ENCODE assay signal across 26 cellular contexts in the genomic region with DNA sequence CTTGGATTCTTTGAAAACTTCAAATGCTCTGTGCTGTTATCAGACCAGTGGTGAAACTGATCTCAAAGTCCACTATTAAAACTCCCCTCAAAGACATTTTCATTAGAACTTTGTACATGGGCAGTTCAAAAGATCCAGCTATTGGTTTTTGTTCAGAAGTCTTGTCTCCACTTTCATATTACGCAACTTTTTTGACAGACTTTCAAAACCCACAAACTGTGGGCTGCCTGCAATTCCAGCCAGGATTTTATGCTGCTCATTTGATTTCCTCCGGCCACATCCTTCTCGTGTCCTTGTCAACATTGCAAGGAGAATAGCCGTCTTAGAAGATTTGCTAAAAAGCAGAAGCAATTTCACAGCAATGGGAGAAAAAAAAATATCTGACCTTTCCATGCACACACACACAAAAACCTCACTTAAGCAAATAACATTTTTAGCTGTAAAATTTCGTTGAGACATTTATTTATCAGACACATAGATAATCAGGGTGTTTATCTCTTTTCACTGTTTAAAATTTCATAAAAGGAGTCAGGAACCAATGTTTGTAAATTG.
DNase-seq lines count a peak whose midpoint lies in the region; ATAC-seq, FAIRE-seq and TF ChIP-seq lines count a peak whose summit lies in the region.
"Had no signal": no experiment of that assay in that cellular context is flagged by ENCODE, and none has a peak within 500 bp of the region (broad histone marks: within the 10 kb centered on the region; RNA-seq: fewer than 3 reads in every experiment).

No MANE protein-coding gene starts in this region.

- H3K27ac Mint-ChIP-seq in MCF 10A (ENCODE audit: low read depth, unreplicated experiment) (no peak overlapping the region), astrocyte (ENCODE audit: unreplicated experiment) (no peak overlapping the region)
- H3K27ac Mint-ChIP-seq in naive thymus-derived CD4-positive, alpha-beta T cell, result no peak overlapping the region
- H3K27ac Mint-ChIP-seq: activated CD4-positive, alpha-beta T cell treated with anti-CD3 and anti-CD28 coated beads, Interleukin-2, amount 10 ng/mL, durations not matched to agents 7 days and 5 days had no signal

- BruUV-seq in MCF 10A (replicated peaks; lab: Mats Ljungman, UMichigan) (no TSS peak), mammary epithelial cell (replicated peaks; lab: Mats Ljungman, UMichigan) (no TSS peak)

- FAIRE-seq in astrocyte (lab: Jason Lieb, UNC), result no peak
- FAIRE-seq: GM12892 had no signal

- H3K9me3 Mint-ChIP-seq in MCF 10A (ENCODE audit: unreplicated experiment) (peaks cover under 1% of the 10 kb centered on the region), astrocyte (ENCODE audit: unreplicated experiment) (no peaks in the 10 kb centered on the region)
- H3K9me3 Mint-ChIP-seq in naive thymus-derived CD4-positive, alpha-beta T cell, result peaks cover 0 to 8% (median 3%) of the 10 kb centered on the region in 11 donors

- in situ Hi-C loops in mammary epithelial cell (cut with MboI; ENCODE audit: low sequenced_read_pairs in 2 of 2), result no loop called here

- H4K20me1 ChIP-seq in mammary epithelial cell (ENCODE audit: insufficient read depth, low read length), result no peaks in the 10 kb centered on the region
- H4K20me1 ChIP-seq in astrocyte (ENCODE audit: insufficient read depth, low read length), result no peaks in the 10 kb centered on the region

- intact Hi-C loops in MCF 10A (cut with micrococcal nuclease) (no loop called here), mammary epithelial cell (cut with micrococcal nuclease) (no loop called here), upper lobe of right lung (cut with DNase I) (no loop called here)
- intact Hi-C loops in naive thymus-derived CD4-positive, alpha-beta T cell (cut with micrococcal nuclease), result no loop called here

- no peak for ATAC-seq in naive thymus-derived CD4-positive, alpha-beta T cell
- no peak for ATAC-seq in HG03095 (IDR thresholded peaks at IDR 0.05; ENCODE audit: unreplicated experiment)
- no peak for ATAC-seq in upper lobe of right lung
- no peak for ATAC-seq in GM21576 (IDR thresholded peaks at IDR 0.05; ENCODE audit: unreplicated experiment)
- ATAC-seq: psoas muscle had no signal

- H3K4me2 ChIP-seq in mammary epithelial cell (ENCODE audit: insufficient read depth, low read depth, low read length) (no peak overlapping the region), astrocyte (ENCODE audit: low read length) (no peak overlapping the region)

- H3K9ac ChIP-seq in mammary epithelial cell (ENCODE audit: insufficient read depth, low read length), result no peak overlapping the region
- H3K9ac ChIP-seq in astrocyte (ENCODE audit: low read length), result no peak overlapping the region

- no peaks in the 10 kb centered on the region for H3K4me1 ChIP-seq in mammary epithelial cell (ENCODE audit: insufficient read depth, low read length)
- H3K4me1 ChIP-seq in astrocyte (ENCODE audit: insufficient read depth, low read length), result no peaks in the 10 kb centered on the region
- H3K4me1 ChIP-seq in naive thymus-derived CD4-positive, alpha-beta T cell (ENCODE audit: control insufficient read depth in 2 of 2, insufficient read depth in 2 of 2, low read length in 2 of 2), result no peaks in the 10 kb centered on the region
- H3K4me1 ChIP-seq in upper lobe of right lung, result no peaks in the 10 kb centered on the region
- H3K4me1 ChIP-seq: left ventricle myocardium inferior, psoas muscle, stomach, upper lobe of left lung had no signal

- H3K36me3 Mint-ChIP-seq in MCF 10A (ENCODE audit: insufficient read depth, unreplicated experiment) (no peaks in the 10 kb centered on the region), astrocyte (ENCODE audit: low read depth, unreplicated experiment) (no peaks in the 10 kb centered on the region)
- no peaks in the 10 kb centered on the region for H3K36me3 Mint-ChIP-seq in naive thymus-derived CD4-positive, alpha-beta T cell

- H3K4me3 ChIP-seq in mammary epithelial cell (replicated peaks in 1 of 3; ENCODE audit: insufficient read depth in 1 of 3, low read depth in 2 of 3, low read length in 3 of 3) (no peak overlapping the region), astrocyte (ENCODE audit: insufficient read depth, low read depth, low read length) (no peak overlapping the region), upper lobe of right lung (no peak overlapping the region)
- no peak overlapping the region for H3K4me3 ChIP-seq in naive thymus-derived CD4-positive, alpha-beta T cell (ENCODE audit: low read length)
- H3K4me3 ChIP-seq: left ventricle myocardium inferior, psoas muscle, stomach, upper lobe of left lung had no signal

- H3K27me3 Mint-ChIP-seq in MCF 10A (ENCODE audit: insufficient read depth, unreplicated experiment) (no peaks in the 10 kb centered on the region), astrocyte (ENCODE audit: low read depth, unreplicated experiment) (no peaks in the 10 kb centered on the region)
- no peaks in the 10 kb centered on the region for H3K27me3 Mint-ChIP-seq in naive thymus-derived CD4-positive, alpha-beta T cell
- H3K27me3 Mint-ChIP-seq: activated CD4-positive, alpha-beta T cell treated with anti-CD3 and anti-CD28 coated beads, Interleukin-2, amount 10 ng/mL, durations not matched to agents 7 days and 5 days; central memory CD8-positive, alpha-beta T cell had no signal

- no peaks in the 10 kb centered on the region for H3K79me2 ChIP-seq in mammary epithelial cell (ENCODE audit: insufficient read depth, low read length)
- H3K79me2 ChIP-seq in astrocyte (ENCODE audit: insufficient read depth, low read length), result no peaks in the 10 kb centered on the region

- H2AFZ ChIP-seq in mammary epithelial cell (ENCODE audit: low read depth, low read length), result no peak overlapping the region
- H2AFZ ChIP-seq in astrocyte (ENCODE audit: low read depth, low read length), result no peak overlapping the region

- POLR2A ChIA-PET in MCF 10A (lab: Yijun Ruan, JAX), result interaction anchor here (0.8 to 1.0 kb wide), 3 partner anchors 11 to 569 kb away, joined by 3 read pairs; no protein-coding TSS in a partner anchor
- POLR2A ChIA-PET in naive thymus-derived CD4-positive, alpha-beta T cell (lab: Charles Lee), result no interaction called here

- H3K27me3 ChIP-seq in mammary epithelial cell (ENCODE audit: insufficient read depth, low read length) (no peaks in the 10 kb centered on the region), astrocyte (ENCODE audit: insufficient read depth, low read length) (no peaks in the 10 kb centered on the region), upper lobe of right lung (no peaks in the 10 kb centered on the region)
- H3K27me3 ChIP-seq in naive thymus-derived CD4-positive, alpha-beta T cell (ENCODE audit: control insufficient read depth in 2 of 2, insufficient read depth in 2 of 2, low read length in 2 of 2), result no peaks in the 10 kb centered on the region
- H3K27me3 ChIP-seq: neutrophil, stomach, upper lobe of left lung had no signal

- dilution Hi-C loops in mammary epithelial cell (cut with HindIII; ENCODE audit: low sequenced_read_pairs), result no loop called here

- CTCF ChIA-PET in MCF 10A (lab: Yijun Ruan, JAX), result interaction anchor here (0.7 to 1.6 kb wide), 6 partner anchors 8 to 289 kb away, joined by 3 to 8 read pairs (median 4); no protein-coding TSS in a partner anchor
- CTCF ChIA-PET in mammary epithelial cell (lab: Charles Lee; ENCODE audit: low non-redundant PET), result no interaction called here
- CTCF ChIA-PET in naive thymus-derived CD4-positive, alpha-beta T cell (lab: Charles Lee), result no interaction called here

- H3K27ac ChIP-seq in mammary epithelial cell (ENCODE audit: insufficient read depth, low read depth, low read length) (no peak overlapping the region), astrocyte (ENCODE audit: low read depth, low read length) (no peak overlapping the region), upper lobe of right lung (no peak overlapping the region)
- no peak overlapping the region for H3K27ac ChIP-seq in naive thymus-derived CD4-positive, alpha-beta T cell (ENCODE audit: low read depth, low read length)
- H3K27ac ChIP-seq: left ventricle myocardium inferior, neutrophil, psoas muscle, stomach, upper lobe of left lung, VCaP had no signal

- peaks cover 13% of the 10 kb centered on the region for H3K4me1 Mint-ChIP-seq in MCF 10A (ENCODE audit: insufficient read depth, unreplicated experiment)
- H3K4me1 Mint-ChIP-seq in astrocyte (ENCODE audit: low read depth, unreplicated experiment), result no peaks in the 10 kb centered on the region
- no peaks in the 10 kb centered on the region for H3K4me1 Mint-ChIP-seq in naive thymus-derived CD4-positive, alpha-beta T cell
- H3K4me1 Mint-ChIP-seq: activated CD4-positive, alpha-beta T cell treated with anti-CD3 and anti-CD28 coated beads, Interleukin-2, amount 10 ng/mL, durations not matched to agents 7 days and 5 days; central memory CD8-positive, alpha-beta T cell had no signal

- WGBS in mammary epithelial cell (ENCODE audit: low coverage, missing lambda C conversion rate), result 0% methylated on average over 5 of the region's 5 CpGs

- peak; percentile 66 for DNase-seq in MCF 10A (ENCODE audit: unreplicated experiment)
- DNase-seq in mammary epithelial cell, result no peak
- peak; percentile 36 for DNase-seq in astrocyte (ENCODE audit: low read depth)
- DNase-seq in iris pigment epithelial cell (ENCODE audit: low read depth), result peak; percentile 61
- DNase-seq in naive thymus-derived CD4-positive, alpha-beta T cell, result no peak
- no peak for DNase-seq in upper lobe of right lung
- DNase-seq: 8988T; activated CD4-positive, alpha-beta T cell treated with anti-CD3 and anti-CD28 coated beads, Interleukin-2, amount 10 ng/mL, durations not matched to agents 7 days and 5 days; activated CD8-positive, alpha-beta memory T cell treated with anti-CD3 and anti-CD28 coated beads, Interleukin-2, amount 50 U/mL, for 4 hours; activated effector memory CD4-positive, alpha-beta T cell treated with Interleukin-2 at 50 U/mL for 16 hours; amniotic stem cell; DND-41; HCEC 1CT; head of caudate nucleus; left ventricle myocardium inferior; psoas muscle; SHP77 treated with DMSO at 0.1 percent for 48 hours; stomach; T-helper 1 cell; upper lobe of left lung had no signal

- H3K36me3 ChIP-seq in mammary epithelial cell (ENCODE audit: insufficient read depth, low read length), result no peaks in the 10 kb centered on the region
- H3K36me3 ChIP-seq in astrocyte (ENCODE audit: insufficient read depth, low read length), result no peaks in the 10 kb centered on the region
- H3K36me3 ChIP-seq in naive thymus-derived CD4-positive, alpha-beta T cell (ENCODE audit: control insufficient read depth in 2 of 3, insufficient read depth in 3 of 3, low read length in 3 of 3), result no peaks in the 10 kb centered on the region
- no peaks in the 10 kb centered on the region for H3K36me3 ChIP-seq in upper lobe of right lung
- H3K36me3 ChIP-seq: left ventricle myocardium inferior, neutrophil, stomach, upper lobe of left lung had no signal

- TF ChIP-seq CTCF in MCF 10A (IDR thresholded peaks at IDR 0.05; ENCODE audit: unreplicated experiment) (no peak), mammary epithelial cell (conservative IDR thresholded peaks at IDR 0.05 in 1 of 2, IDR thresholded peaks at IDR 0.05 in 1 of 2; ENCODE audit: extremely low read depth in 1 of 2, insufficient read depth in 1 of 2, low read depth in 1 of 2, low read length in 2 of 2) (no peak), astrocyte (IDR thresholded peaks at IDR 0.05; ENCODE audit: insufficient read depth, low read depth, low read length) (no peak), upper lobe of right lung (IDR thresholded peaks at IDR 0.05) (no peak)

- H3K9me3 ChIP-seq in mammary epithelial cell (replicated peaks; ENCODE audit: insufficient read depth, low read length) (no peaks in the 10 kb centered on the region), astrocyte (ENCODE audit: insufficient read depth, low read depth, low read length) (no peaks in the 10 kb centered on the region), upper lobe of right lung (no peaks in the 10 kb centered on the region)
- H3K9me3 ChIP-seq in naive thymus-derived CD4-positive, alpha-beta T cell (ENCODE audit: control insufficient read depth in 2 of 3, low read length in 3 of 3), result no peaks in the 10 kb centered on the region
- H3K9me3 ChIP-seq: neutrophil, psoas muscle, stomach, upper lobe of left lung had no signal

- H3K4me3 Mint-ChIP-seq in MCF 10A (ENCODE audit: unreplicated experiment) (no peak overlapping the region), astrocyte (ENCODE audit: unreplicated experiment) (no peak overlapping the region)
- H3K4me3 Mint-ChIP-seq in naive thymus-derived CD4-positive, alpha-beta T cell, result no peak overlapping the region
- H3K4me3 Mint-ChIP-seq: activated CD4-positive, alpha-beta T cell treated with anti-CD3 and anti-CD28 coated beads, Interleukin-2, amount 10 ng/mL, durations not matched to agents 7 days and 5 days; central memory CD8-positive, alpha-beta T cell had no signal

Comparison
In these comparisons a context has a peak if more than half of its experiments do, and no peak if none do; other contexts are left out.
1. DNase-seq: peak in MCF 10A (single experiment), astrocyte (single experiment) and iris pigment epithelial cell (single experiment); none in mammary epithelial cell (single experiment), naive thymus-derived CD4-positive, alpha-beta T cell (0 of 9) and upper lobe of right lung (single experiment).